In the genomic region with DNA sequence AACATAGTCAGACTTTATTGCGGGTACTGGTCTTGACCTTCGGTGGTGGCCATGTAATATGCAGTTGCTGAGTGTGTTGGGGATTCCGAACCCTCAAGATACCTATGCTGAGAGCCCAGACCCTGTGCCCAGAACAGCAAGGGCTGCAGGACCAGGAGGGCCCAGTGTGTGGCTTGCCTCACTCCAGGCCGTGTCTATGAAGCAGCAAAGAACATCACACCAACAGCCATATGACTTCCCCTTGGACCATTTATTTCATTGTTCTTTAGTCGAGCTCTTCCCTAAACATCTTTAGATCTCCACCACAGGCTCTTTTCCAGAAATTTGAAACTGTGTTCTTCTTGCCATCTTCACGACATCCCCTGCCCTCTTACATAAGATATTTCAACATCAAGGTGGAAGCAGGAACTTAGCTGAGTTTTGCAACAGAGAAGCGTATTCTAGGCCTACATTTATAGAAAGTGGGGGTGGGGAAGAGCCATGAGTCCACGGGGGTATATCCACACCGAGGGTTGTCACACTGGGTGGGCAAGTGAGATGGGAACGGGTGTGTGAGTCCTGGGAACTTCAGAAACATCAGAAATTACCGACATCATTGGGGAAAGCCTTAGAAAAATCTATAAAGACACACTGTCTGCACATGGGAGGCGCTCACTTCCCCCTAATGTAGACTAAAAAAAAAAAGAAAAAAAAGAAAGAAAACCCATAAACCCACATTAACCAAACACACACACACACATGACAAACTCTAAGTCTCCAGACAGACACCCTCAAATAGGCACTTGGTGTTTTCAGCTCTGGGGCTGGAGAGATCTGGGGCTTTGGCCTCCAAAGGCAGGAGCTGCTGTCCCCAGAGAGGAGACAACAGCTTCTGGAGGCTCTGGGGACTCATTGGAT, we compare ENCODE assay signal across 24 cellular contexts. TPM values are rescaled to one million over a fixed set of nuclear protein-coding genes. Genes with fewer than 3 reads are reported as not detected.
DNase-seq lines count a peak whose midpoint lies in the region; TF ChIP-seq lines count a peak whose summit lies in the region.
"Had no signal": no experiment of that assay in that cellular context is flagged by ENCODE, and none has a peak within 500 bp of the region (broad histone marks: within the 10 kb centered on the region; RNA-seq: fewer than 3 reads in every experiment).

No MANE protein-coding gene starts in this region.

- intact Hi-C loops in posterior vena cava (cut with DNase I) = no loop called here

- peak overlapping the region; percentile 48 for H3K27ac ChIP-seq in caudate nucleus (ENCODE audit: low read depth, low read length)
- H3K27ac ChIP-seq in RWPE1 = no peak overlapping the region
- H3K27ac ChIP-seq: coronary artery, GM23248, right atrium auricular region, SJCRH30 had no signal

- no peak for TF ChIP-seq CTCF in RWPE1 (conservative IDR thresholded peaks at IDR 0.05; ENCODE audit: low read depth)

- DNase-seq in CD1c-positive myeloid dendritic cell (ENCODE audit: extremely low spot score) = peak; percentile 68
- peak; percentile 90 to 95 for DNase-seq in NOMO-1 (lab: John Stamatoyannopoulos, UW; ENCODE audit: unreplicated experiment in 2 of 2)
- no peak for DNase-seq in caudate nucleus (lab: John Stamatoyannopoulos, UW)
- DNase-seq in posterior vena cava (ENCODE audit: low spot score) = peak; percentile 55
- no peak for DNase-seq in activated CD4-positive, alpha-beta T cell treated with anti-CD3 and anti-CD28 coated beads, Interleukin-2, amount 50 U/mL, for 4 hours
- no peak for DNase-seq in central memory CD4-positive, alpha-beta T cell
- no peak for DNase-seq in RWPE1 (ENCODE audit: low spot score)
- no peak for DNase-seq in stimulated activated CD8-positive, alpha-beta memory T cell treated with anti-CD3 and anti-CD28 coated beads, Interleukin-4, amount 100 ng/mL, for 48 hours
- DNase-seq: ACHN; activated effector memory CD4-positive, alpha-beta T cell treated with anti-CD3 and anti-CD28 coated beads, Interleukin-2, amount 50 U/mL, for 16 hours; GM23248; IMR-90; kidney; mesendoderm; naive B cell; NCI-H187 treated with DMSO at 0.1 percent for 48 hours; NCI-H226; NCI-H774; PC-3; SJCRH30; stomach; trophoblast cell had no signal

- CTCF ChIA-PET in RWPE1 (lab: Yijun Ruan, JAX) = interaction anchor here (0.7 kb wide), 1 partner anchor 9 kb away, joined by 4 read pairs; no protein-coding TSS in a partner anchor

- POLR2A ChIA-PET in RWPE1 (lab: Yijun Ruan, JAX; ENCODE audit: low non-redundant PET) = interaction anchor here (0.7 kb wide), 1 partner anchor 424 kb away, joined by 15 read pairs; no protein-coding TSS in a partner anchor

RNA-seq across cellular contexts. Expression of gene SDHB, which starts 12.9 kb away (rescaled TPM):
- 10 to 100 TPM; 77.7 to 80.5 TPM for total RNA-seq in posterior vena cava

RNA-seq across cellular contexts. Expression of gene PADI2, which starts 52.5 kb away (rescaled TPM):
- total RNA-seq in posterior vena cava = 1 to 10 TPM in 1 of 2 donors, under 1 TPM in 1; 1.00 to 1.6 TPM
- total RNA-seq: IMR-90 had no signal

RNA-seq across cellular contexts. Expression of gene ATP13A2, which starts 55.0 kb away (rescaled TPM):
- total RNA-seq in posterior vena cava = 10 to 100 TPM; 20.2 to 27.6 TPM

Comparison
In these comparisons a context has a peak if more than half of its experiments do, and no peak if none do; other contexts are left out.
1. DNase-seq: peak in CD1c-positive myeloid dendritic cell (single experiment), NOMO-1 (2 of 2) and posterior vena cava (single experiment); none in caudate nucleus (0 of 61), activated CD4-positive, alpha-beta T cell treated with anti-CD3 and anti-CD28 coated beads, Interleukin-2, amount 50 U/mL, for 4 hours (0 of 2), central memory CD4-positive, alpha-beta T cell (single experiment), RWPE1 (single experiment) and stimulated activated CD8-positive, alpha-beta memory T cell treated with anti-CD3 and anti-CD28 coated beads, Interleukin-4, amount 100 ng/mL, for 48 hours (single experiment).